ENCODE assay signal across 9 cellular contexts in the genomic region with DNA sequence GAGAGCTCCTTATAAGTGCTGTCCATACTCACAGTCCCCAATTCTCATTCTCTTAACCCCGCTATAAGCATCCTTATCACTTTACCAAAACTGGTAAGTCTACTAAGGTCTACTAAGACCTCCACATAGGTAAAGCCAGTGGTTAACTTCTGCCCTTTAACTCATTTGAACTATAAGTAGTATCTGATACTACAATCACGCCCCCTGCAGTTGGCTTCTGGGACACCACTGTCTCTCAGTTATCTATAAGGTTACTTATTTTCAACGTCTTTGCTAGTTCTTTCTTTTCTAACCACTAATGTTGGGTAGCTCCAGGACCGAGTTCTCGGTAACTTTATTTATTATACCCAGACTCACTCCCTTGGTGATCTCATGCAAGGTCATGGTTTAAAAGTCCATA.
DNase-seq lines count a peak whose midpoint lies in the region; ATAC-seq and TF ChIP-seq lines count a peak whose summit lies in the region.
"Had no signal": no experiment of that assay in that cellular context is flagged by ENCODE, and none has a peak within 500 bp of the region (broad histone marks: within the 10 kb centered on the region; RNA-seq: fewer than 3 reads in every experiment).

No MANE protein-coding gene starts in this region.

- no peaks in the 10 kb centered on the region for H3K9me3 ChIP-seq in lower lobe of right lung

- no peaks in the 10 kb centered on the region for H3K27me3 ChIP-seq in lower lobe of right lung (ENCODE audit: low read depth)

- no peaks in the 10 kb centered on the region for H3K36me3 Mint-ChIP-seq in activated T-cell treated with anti-CD3 and anti-CD28 coated beads, Interleukin-2, amount 50 U/mL, for 4 hours (ENCODE audit: insufficient read depth)

- intact Hi-C loops in lower lobe of right lung (cut with DNase I), result no loop called here

- no peak overlapping the region for H3K4me3 ChIP-seq in lower lobe of right lung
- H3K4me3 ChIP-seq: SK-N-MC had no signal

- H3K9me3 Mint-ChIP-seq in activated T-cell treated with anti-CD3 and anti-CD28 coated beads, Interleukin-2, amount 50 U/mL, for 4 hours, result no peaks in the 10 kb centered on the region

- peak; percentile 25 for DNase-seq in LHCN-M2 (ENCODE audit: low read depth)
- peak; percentile 40 for DNase-seq in activated T-cell treated with anti-CD3 and anti-CD28 coated beads, Interleukin-2, amount 50 U/mL, for 4 hours
- no peak for DNase-seq in lower lobe of right lung
- no peak for DNase-seq in 8988T
- no peak for DNase-seq in GDM1 (lab: John Stamatoyannopoulos, UW)
- DNase-seq in globus pallidus (ENCODE audit: low spot score), result no peak
- DNase-seq in DMS79 treated with DMSO at 0.1 percent for 48 hours (lab: John Stamatoyannopoulos, UW), result no peak

- no peak overlapping the region for H3K4me3 Mint-ChIP-seq in activated T-cell treated with anti-CD3 and anti-CD28 coated beads, Interleukin-2, amount 50 U/mL, for 4 hours

- peak in 1 of 2 donors; percentile 43 for ATAC-seq in activated T-cell treated with anti-CD3 and anti-CD28 coated beads, Interleukin-2, amount 50 U/mL, for 4 hours
- no peak for ATAC-seq in lower lobe of right lung

- TF ChIP-seq CTCF in GM12872 (IDR thresholded peaks at IDR 0.05; ENCODE audit: insufficient read depth, low read depth, low read length) (peak; percentile 43; the same call in 2 of the 3 replicates), lower lobe of right lung (IDR thresholded peaks at IDR 0.05) (peak; percentile 32)

- no peak overlapping the region for H3K27ac ChIP-seq in lower lobe of right lung
- H3K27ac ChIP-seq: SK-N-MC had no signal

- no peaks in the 10 kb centered on the region for H3K4me1 Mint-ChIP-seq in activated T-cell treated with anti-CD3 and anti-CD28 coated beads, Interleukin-2, amount 50 U/mL, for 4 hours (ENCODE audit: low read depth)

- no peaks in the 10 kb centered on the region for H3K4me1 ChIP-seq in lower lobe of right lung

- no peaks in the 10 kb centered on the region for H3K27me3 Mint-ChIP-seq in activated T-cell treated with anti-CD3 and anti-CD28 coated beads, Interleukin-2, amount 50 U/mL, for 4 hours (ENCODE audit: low read depth)

- no peaks in the 10 kb centered on the region for H3K36me3 ChIP-seq in lower lobe of right lung

Comparison
In these comparisons a context has a peak if more than half of its experiments do, and no peak if none do; other contexts are left out.
1. DNase-seq: peak in LHCN-M2 (single experiment) and activated T-cell treated with anti-CD3 and anti-CD28 coated beads, Interleukin-2, amount 50 U/mL, for 4 hours (single experiment); none in lower lobe of right lung (single experiment), 8988T (single experiment), GDM1 (single experiment), globus pallidus (single experiment) and DMS79 treated with DMSO at 0.1 percent for 48 hours (single experiment).